1 cellular context compared by ENCODE assay signal in genomic region chr20:31587545-31588389, GRCh38.
TF ChIP-seq lines count a peak whose summit lies in the region.

No MANE protein-coding gene starts in this region.

TF ChIP-seq in HepG2, 621 proteins besides CTCF, POLR2A, EP300 and RAD21 (continued from another document and continues in another):
- TF ChIP-seq NFAT5 (CRISPR knock-in tag; IDR thresholded peaks at IDR 0.05) (no peak; the same call in 1 of the 2 replicates), SRSF1 (optimal IDR thresholded peaks at IDR 0.05; ENCODE audit: low read depth, low read length) (no peak), ZNF839 (CRISPR knock-in tag; IDR thresholded peaks at IDR 0.05; ENCODE audit: borderline replicate concordance) (0 out of 2 replicates have a peak, but pooled peaks have one; percentile 55), ZNF547 (CRISPR knock-in tag; IDR thresholded peaks at IDR 0.05) (no peak; the same call in 1 of the 2 replicates), ATRX (CRISPR knock-in tag; IDR thresholded peaks at IDR 0.05; ENCODE audit: borderline replicate concordance) (no peak), MNT (IDR thresholded peaks at IDR 0.05) (no peak), NR2F6 (IDR thresholded peaks at IDR 0.05) (no peak), NR2F6 (CRISPR knock-in tag; IDR thresholded peaks at IDR 0.05) (no peak; the same call in 1 of the 2 replicates), ZNF33A (CRISPR knock-in tag; IDR thresholded peaks at IDR 0.05; ENCODE audit: borderline replicate concordance) (no peak), SCMH1 (CRISPR knock-in tag; IDR thresholded peaks at IDR 0.05; ENCODE audit: borderline replicate concordance) (no peak), NCOR1 (IDR thresholded peaks at IDR 0.05; ENCODE audit: borderline replicate concordance, low read length) (no peak), ELK4 (CRISPR knock-in tag; IDR thresholded peaks at IDR 0.05; ENCODE audit: borderline replicate concordance) (no peak), EED (CRISPR knock-in tag; IDR thresholded peaks at IDR 0.05) (0 out of 2 replicates have a peak, but pooled peaks have one; percentile 61), ZNF512 (CRISPR knock-in tag; IDR thresholded peaks at IDR 0.05) (no peak), PREB (CRISPR knock-in tag; IDR thresholded peaks at IDR 0.05) (no peak), ETS1 (CRISPR knock-in tag; IDR thresholded peaks at IDR 0.05) (no peak), ONECUT2 (CRISPR knock-in tag; IDR thresholded peaks at IDR 0.05) (no peak), ZNF251 (CRISPR knock-in tag; IDR thresholded peaks at IDR 0.05) (no peak), KAT8 (CRISPR knock-in tag; IDR thresholded peaks at IDR 0.05) (no peak), ZNF879 (CRISPR knock-in tag; IDR thresholded peaks at IDR 0.05) (no peak), REL (CRISPR knock-in tag; conservative IDR thresholded peaks at IDR 0.05) (no peak), ZBTB26 (CRISPR knock-in tag; IDR thresholded peaks at IDR 0.05; ENCODE audit: borderline replicate concordance) (no peak), ZNF407 (CRISPR knock-in tag; IDR thresholded peaks at IDR 0.05; ENCODE audit: not compliant biosample characterization) (no peak), ZNF775 (CRISPR knock-in tag; IDR thresholded peaks at IDR 0.05; ENCODE audit: borderline replicate concordance) (no peak), SRSF9 (IDR thresholded peaks at IDR 0.05; ENCODE audit: borderline replicate concordance, insufficient read depth, low read depth, low read length, poor library complexity, severe bottlenecking) (no peak), HOXA3 (CRISPR knock-in tag; IDR thresholded peaks at IDR 0.05) (peak; percentile 52; the same call in 1 of the 2 replicates), DRAP1 (CRISPR knock-in tag; IDR thresholded peaks at IDR 0.05) (peak; percentile 18; the same call in 1 of the 2 replicates), DNMT3B (CRISPR knock-in tag; conservative IDR thresholded peaks at IDR 0.05) (no peak), ZNF709 (CRISPR knock-in tag; IDR thresholded peaks at IDR 0.05) (no peak)
